1 cellular context compared by ENCODE assay signal in the genomic region with DNA sequence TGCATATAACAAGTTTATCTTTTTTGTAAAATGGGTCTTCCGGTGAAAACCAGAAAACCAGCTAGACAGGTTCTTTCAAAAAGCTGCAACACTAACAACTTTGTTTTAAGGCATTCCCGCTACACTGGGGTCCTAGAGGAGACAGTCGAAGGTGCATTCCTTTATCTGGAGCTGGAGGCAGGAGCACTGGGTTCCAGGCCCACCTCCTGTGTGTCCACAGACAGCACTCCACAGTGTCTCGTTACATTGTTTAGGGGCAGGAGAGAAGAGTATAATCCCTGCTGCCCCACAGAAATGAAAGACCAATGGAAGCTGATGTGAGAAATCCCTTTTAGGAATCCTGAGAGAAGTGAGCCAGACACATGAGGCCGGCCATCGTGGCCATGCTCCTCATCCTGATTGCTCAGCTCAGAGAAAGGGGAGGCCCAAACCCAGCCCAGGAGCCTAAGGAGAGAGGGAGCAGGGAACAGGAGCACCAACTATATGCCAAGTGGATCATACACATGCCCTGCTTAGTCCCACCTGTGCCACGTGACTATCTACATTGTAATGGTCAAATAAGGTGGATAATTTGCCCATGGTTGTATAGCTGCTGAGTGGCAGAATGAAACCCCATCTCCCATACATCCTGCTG.
TF ChIP-seq lines count a peak whose summit lies in the region.

No MANE protein-coding gene starts in this region.

TF ChIP-seq in H1, 55 proteins besides CTCF, POLR2A, EP300 and RAD21:
- TF ChIP-seq, protein P1, sequence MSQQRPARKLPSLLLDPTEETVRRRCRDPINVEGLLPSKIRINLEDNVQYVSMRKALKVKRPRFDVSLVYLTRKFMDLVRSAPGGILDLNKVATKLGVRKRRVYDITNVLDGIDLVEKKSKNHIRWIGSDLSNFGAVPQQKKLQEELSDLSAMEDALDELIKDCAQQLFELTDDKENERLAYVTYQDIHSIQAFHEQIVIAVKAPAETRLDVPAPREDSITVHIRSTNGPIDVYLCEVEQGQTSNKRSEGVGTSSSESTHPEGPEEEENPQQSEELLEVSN (IDR thresholded peaks at IDR 0.05) = peak; percentile 55; the same call in 1 of the 2 replicates
- TF ChIP-seq, protein P2, sequence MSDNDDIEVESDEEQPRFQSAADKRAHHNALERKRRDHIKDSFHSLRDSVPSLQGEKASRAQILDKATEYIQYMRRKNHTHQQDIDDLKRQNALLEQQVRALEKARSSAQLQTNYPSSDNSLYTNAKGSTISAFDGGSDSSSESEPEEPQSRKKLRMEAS (IDR thresholded peaks at IDR 0.05) = peak; percentile 42; the same call in 1 of the 2 replicates
- TF ChIP-seq TBP (IDR thresholded peaks at IDR 0.05; ENCODE audit: low read depth, low read length) = no peak
TF ChIP-seq in H1: peak in this region for 2.
